1 cellular context compared by ENCODE assay signal in genomic region chr12:118611295-118611694, GRCh38.
TF ChIP-seq lines count a peak whose summit lies in the region.

No MANE protein-coding gene starts in this region.

TF ChIP-seq in GM23338, 12 proteins besides CTCF, POLR2A, EP300 and RAD21 (continued from another document):
- TF ChIP-seq ZNF462 (CRISPR knock-in tag; IDR thresholded peaks at IDR 0.05) (no peak), EZH2 (IDR thresholded peaks at IDR 0.05; ENCODE audit: low read depth, unreplicated experiment) (no peak), CREB1 (CRISPR knock-in tag; IDR thresholded peaks at IDR 0.05; ENCODE audit: low read depth) (no peak), JUNB (IDR thresholded peaks at IDR 0.05; ENCODE audit: unreplicated experiment) (no peak)
